In the genomic region with DNA sequence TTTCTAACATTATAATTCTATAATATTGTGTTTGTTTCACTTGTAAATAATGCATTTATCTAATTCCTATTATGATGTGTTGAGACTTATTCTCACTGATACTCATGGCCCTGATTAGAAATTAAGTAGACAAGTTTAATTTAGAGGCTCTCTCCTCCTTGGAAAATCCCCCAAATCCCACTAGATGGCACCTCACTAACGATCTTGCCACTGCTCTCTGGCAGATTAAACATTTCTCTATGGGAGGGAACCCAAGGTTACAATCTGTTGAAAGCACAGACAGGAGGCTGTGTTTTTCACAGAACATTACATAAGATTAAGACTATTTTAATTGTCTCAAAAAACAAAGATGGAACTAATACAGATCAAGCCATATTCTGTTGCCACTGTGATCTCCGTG, we compare ENCODE assay signal across 10 cellular contexts.
DNase-seq lines count a peak whose midpoint lies in the region; ATAC-seq, FAIRE-seq and TF ChIP-seq lines count a peak whose summit lies in the region.
"Had no signal": no experiment of that assay in that cellular context is flagged by ENCODE, and none has a peak within 500 bp of the region (broad histone marks: within the 10 kb centered on the region; RNA-seq: fewer than 3 reads in every experiment).

No MANE protein-coding gene starts in this region.

- peak; percentile 37; the same call in 1 of the 2 replicates for TF ChIP-seq CTCF in HepG2 (CRISPR knock-in tag; IDR thresholded peaks at IDR 0.05)
- no peak for TF ChIP-seq CTCF in right lobe of liver (IDR thresholded peaks at IDR 0.05)
- peak; percentile 36 for TF ChIP-seq CTCF in epithelial cell of proximal tubule (conservative IDR thresholded peaks at IDR 0.05; ENCODE audit: low read depth, low read length)

- H3K9me3 ChIP-seq in HepG2 (ENCODE audit: low read length) (peaks cover 25% of the 10 kb centered on the region), right lobe of liver (no peaks in the 10 kb centered on the region)
- H3K9me3 ChIP-seq: esophagus squamous epithelium had no signal

- H3K27me3 ChIP-seq in HepG2 (ENCODE audit: control insufficient read depth in 1 of 2, insufficient read depth in 2 of 2, low read length in 2 of 2) (no peaks in the 10 kb centered on the region), right lobe of liver (no peaks in the 10 kb centered on the region)
- H3K27me3 ChIP-seq: esophagus squamous epithelium had no signal

- no peak for TF ChIP-seq RAD21 in HepG2 (CRISPR knock-in tag; IDR thresholded peaks at IDR 0.05)

- DNase-seq in HepG2 (ENCODE audit: low spot score) (peak; percentile 28), right lobe of liver (no peak), NCI-H748 treated with DMSO at 0.1 percent for 48 hours (lab: John Stamatoyannopoulos, UW) (peak; percentile 44), epithelial cell of proximal tubule (ENCODE audit: low read depth) (no peak), urothelium cell line (ENCODE audit: low spot score) (peak; percentile 1), GM12891 (ENCODE audit: insufficient read length, low spot score) (no peak), NOMO-1 treated with dmso at 0.1 percent for 144 hours (lab: John Stamatoyannopoulos, UW; ENCODE audit: unreplicated experiment) (no peak), HCEC 1CT (no peak)
- DNase-seq: activated naive CD4-positive, alpha-beta T cell treated with anti-CD3 and anti-CD28 coated beads, Interleukin-2, amount 50 U/mL, for 16 hours; esophagus squamous epithelium had no signal

- no TSS peak for BruUV-seq in HepG2 (replicated peaks; lab: Mats Ljungman, UMichigan)

- no peaks in the 10 kb centered on the region for H3K79me2 ChIP-seq in HepG2 (ENCODE audit: insufficient read depth, low read length)

- intact Hi-C loops in HepG2 (cut with micrococcal nuclease; ENCODE audit: unreplicated experiment) (loop anchor here (10.0 kb wide), 1 partner anchor 189 kb away; no protein-coding TSS in a partner anchor), right lobe of liver (cut with DNase I) (no loop called here)

- H3K4me1 ChIP-seq in HepG2 (ENCODE audit: insufficient read depth, low read length) (no peaks in the 10 kb centered on the region), right lobe of liver (no peaks in the 10 kb centered on the region)
- H3K4me1 ChIP-seq: esophagus squamous epithelium had no signal

- no peak for FAIRE-seq in HepG2 (lab: Jason Lieb, UNC)
- FAIRE-seq in urothelium cell line (lab: Jason Lieb, UNC): no peak
- FAIRE-seq in GM12891 (lab: Jason Lieb, UNC): no peak

- POLR2A ChIA-PET in HepG2 (lab: Yijun Ruan, JAX): no interaction called here

- no peak overlapping the region for H3K4me2 ChIP-seq in HepG2 (ENCODE audit: low read depth, low read length)

- in situ Hi-C loops in HepG2 (cut with HindIII; ENCODE audit: extremely low pct_ligation_motif_present, low pct_unique_long_range_greater_than_20kb): no loop called here

- no peak overlapping the region for H3K27ac ChIP-seq in HepG2 (ENCODE audit: extremely low read length, insufficient read depth, low read length)
- H3K27ac ChIP-seq in right lobe of liver: no peak overlapping the region
- H3K27ac ChIP-seq: esophagus squamous epithelium had no signal

- ATAC-seq in HepG2 (peak; percentile 74), right lobe of liver (no peak)

- no peaks in the 10 kb centered on the region for H4K20me1 ChIP-seq in HepG2 (ENCODE audit: insufficient read depth, low read length)

- no peak overlapping the region for H2AFZ ChIP-seq in HepG2 (ENCODE audit: low read length)

- TF ChIP-seq POLR2A in HepG2 (IDR thresholded peaks at IDR 0.05; ENCODE audit: insufficient read depth in 1 of 2, low read depth in 2 of 2, low read length in 2 of 2): no peak
- TF ChIP-seq POLR2A in right lobe of liver (IDR thresholded peaks at IDR 0.05): no peak
- TF ChIP-seq POLR2A in GM12891 (IDR thresholded peaks at IDR 0.05; ENCODE audit: low read depth, low read length): no peak

- CTCF ChIA-PET in HepG2 (lab: Yijun Ruan, JAX; ENCODE audit: low intra/inter-chr PET ratio, low total read pairs): no interaction called here

- 1% methylated on average over 2 of the region's 2 CpGs for WGBS in HepG2 (ENCODE audit: low lambda C conversion rate)
- 18% methylated on average over 2 of the region's 2 CpGs for WGBS in right lobe of liver (ENCODE audit: insufficient coverage, low coverage, low lambda C conversion rate, missing lambda C conversion rate)

- no peak overlapping the region for H3K4me3 ChIP-seq in HepG2 (replicated peaks in 1 of 3; ENCODE audit: insufficient read depth in 1 of 3, low read depth in 2 of 3, low read length in 3 of 3)
- no peak overlapping the region for H3K4me3 ChIP-seq in right lobe of liver
- H3K4me3 ChIP-seq in epithelial cell of proximal tubule (ENCODE audit: low read depth, low read length): no peak overlapping the region
- H3K4me3 ChIP-seq: esophagus squamous epithelium had no signal

- TF ChIP-seq EP300 in HepG2 (IDR thresholded peaks at IDR 0.05; ENCODE audit: low read depth in 2 of 2, low read length in 2 of 2) (no peak), HepG2 (CRISPR knock-in tag; IDR thresholded peaks at IDR 0.05; ENCODE audit: borderline replicate concordance) (no peak)

- H3K9ac ChIP-seq in HepG2 (ENCODE audit: insufficient read depth, low read depth, low read length): no peak overlapping the region

- no peaks in the 10 kb centered on the region for H3K36me3 ChIP-seq in HepG2 (replicated peaks in 1 of 2; ENCODE audit: control insufficient read depth in 1 of 2, insufficient read depth in 2 of 2, low read length in 2 of 2)
- no peaks in the 10 kb centered on the region for H3K36me3 ChIP-seq in right lobe of liver
- H3K36me3 ChIP-seq: esophagus squamous epithelium had no signal

TF ChIP-seq in HepG2, 621 proteins besides CTCF, POLR2A, EP300 and RAD21:
- TF ChIP-seq ZNF501 (CRISPR knock-in tag; IDR thresholded peaks at IDR 0.05): no peak
- peak; percentile 48; the same call in 1 of the 2 replicates for TF ChIP-seq STAG1 (CRISPR knock-in tag; IDR thresholded peaks at IDR 0.05)

TF ChIP-seq in GM12891, 5 proteins besides CTCF, POLR2A, EP300 and RAD21:
- TF ChIP-seq PAX5 (IDR thresholded peaks at IDR 0.05; ENCODE audit: insufficient read depth, low read length, severe bottlenecking) (no peak), SPI1 (IDR thresholded peaks at IDR 0.05; ENCODE audit: low read depth, low read length) (no peak), POU2F2 (IDR thresholded peaks at IDR 0.05; ENCODE audit: low read depth, low read length) (no peak), TAF1 (IDR thresholded peaks at IDR 0.05; ENCODE audit: low read depth, low read length) (no peak), POLR2AphosphoS5 (IDR thresholded peaks at IDR 0.05; ENCODE audit: low read depth, low read length) (no peak)

Comparison
In these comparisons a context has a peak if more than half of its experiments do, and no peak if none do; other contexts are left out.
1. DNase-seq: peak in HepG2 (single experiment), NCI-H748 treated with DMSO at 0.1 percent for 48 hours (single experiment) and urothelium cell line (single experiment); none in right lobe of liver (0 of 3), epithelial cell of proximal tubule (single experiment), GM12891 (single experiment), NOMO-1 treated with dmso at 0.1 percent for 144 hours (single experiment) and HCEC 1CT (single experiment).
2. CTCF ChIP-seq: peak in HepG2 (single experiment) and epithelial cell of proximal tubule (single experiment); none in right lobe of liver (0 of 4).